In the genomic region with DNA sequence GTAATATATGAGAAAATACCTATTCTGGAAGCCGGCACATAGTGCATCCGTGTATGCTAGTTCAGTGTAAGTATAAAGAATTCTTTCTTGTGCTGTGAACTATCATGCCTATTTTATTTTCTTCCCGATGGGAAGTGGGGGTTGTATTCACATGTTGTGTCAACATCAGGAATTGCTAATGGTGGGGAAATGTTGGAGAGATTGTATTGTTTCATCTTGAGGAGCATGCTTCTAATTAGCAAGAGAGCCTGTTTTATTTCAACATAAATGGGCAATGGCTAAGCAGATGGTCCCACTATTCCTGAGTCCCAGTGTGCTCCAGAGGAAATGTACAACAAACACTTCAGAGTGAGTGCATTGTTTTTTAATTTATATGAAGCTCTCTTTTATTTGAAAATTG, we compare ENCODE assay signal across 15 cellular contexts.
"Had no signal": no experiment of that assay in that cellular context is flagged by ENCODE, and none has a peak within 500 bp of the region (broad histone marks: within the 10 kb centered on the region; RNA-seq: fewer than 3 reads in every experiment).

No MANE protein-coding gene starts in this region.

- ATAC-seq: body of pancreas, foreskin keratinocyte had no signal

- H3K36me3 Mint-ChIP-seq: activated naive CD4-positive, alpha-beta T cell treated with anti-CD3 and anti-CD28 coated beads, Interleukin-2, amount 50 U/mL, for 24 hours had no signal

- H3K27me3 Mint-ChIP-seq: activated naive CD4-positive, alpha-beta T cell treated with anti-CD3 and anti-CD28 coated beads, Interleukin-2, amount 50 U/mL, for 24 hours; activated T-cell treated with anti-CD3 and anti-CD28 coated beads, Interleukin-2, amount 50 U/mL, for 24 hours had no signal

- H3K27ac Mint-ChIP-seq: activated naive CD4-positive, alpha-beta T cell treated with anti-CD3 and anti-CD28 coated beads, Interleukin-2, amount 50 U/mL, for 24 hours; activated T-cell treated with anti-CD3 and anti-CD28 coated beads, Interleukin-2, amount 50 U/mL, for 24 hours; T-helper 1 cell treated with Interleukin-12 subunit alpha and Interleukin-12 subunit beta and Interleukin-4 antibody, amounts not matched to agents 30 μg/mL and 1 μg/mL, for 36 hours had no signal

- H3K4me1 Mint-ChIP-seq: activated naive CD4-positive, alpha-beta T cell treated with anti-CD3 and anti-CD28 coated beads, Interleukin-2, amount 50 U/mL, for 24 hours; neural crest cell had no signal

- H3K9me3 Mint-ChIP-seq: activated naive CD4-positive, alpha-beta T cell treated with anti-CD3 and anti-CD28 coated beads, Interleukin-2, amount 50 U/mL, for 24 hours; neural crest cell; T-helper 1 cell treated with Interleukin-12 subunit alpha and Interleukin-12 subunit beta and Interleukin-4 antibody, amounts not matched to agents 30 μg/mL and 1 μg/mL, for 36 hours had no signal

- H3K4me3 Mint-ChIP-seq: activated naive CD4-positive, alpha-beta T cell treated with anti-CD3 and anti-CD28 coated beads, Interleukin-2, amount 50 U/mL, for 24 hours; activated T-cell treated with anti-CD3 and anti-CD28 coated beads, Interleukin-2, amount 50 U/mL, for 24 hours; neural crest cell; T-helper 1 cell treated with Interleukin-12 subunit alpha and Interleukin-12 subunit beta and Interleukin-4 antibody, amounts not matched to agents 30 μg/mL and 1 μg/mL, for 36 hours had no signal

- H3K4me3 ChIP-seq: body of pancreas, coronary artery, ovary, stomach had no signal

- DNase-seq: activated CD4-positive, alpha-beta T cell treated with anti-CD3 and anti-CD28 coated beads, Interleukin-2, amount 50 U/mL, for 1 hour; activated effector memory CD4-positive, alpha-beta T cell treated with Interleukin-2 at 50 U/mL for 16 hours; activated T-cell treated with anti-CD3 and anti-CD28 coated beads, Interleukin-2, amount 50 U/mL, for 24 hours; amniotic stem cell; body of pancreas; central memory CD4-positive, alpha-beta T cell; effector CD4-positive, alpha-beta T cell; foreskin keratinocyte; head of caudate nucleus; ovary; stomach had no signal
